In genomic region chr6:31970604-31971271, GRCh38 we compare ENCODE assay signal across 2 cellular contexts.
TF ChIP-seq lines count a peak whose summit lies in the region.

No MANE protein-coding gene starts in this region.

TF ChIP-seq in A549, 52 proteins besides CTCF, POLR2A, EP300 and RAD21 (continued from another document):
- TF ChIP-seq FOSB (CRISPR knock-in tag; IDR thresholded peaks at IDR 0.05) (no peak), FOSL2 (IDR thresholded peaks at IDR 0.05) (no peak), FOSL2 (CRISPR knock-in tag; IDR thresholded peaks at IDR 0.05) (no peak), USF2 (IDR thresholded peaks at IDR 0.05) (no peak), JUN (IDR thresholded peaks at IDR 0.05) (no peak; a peak in 1 of 5 replicates), HEYL (CRISPR knock-in tag; IDR thresholded peaks at IDR 0.05) (no peak), RARB (CRISPR knock-in tag; IDR thresholded peaks at IDR 0.05) (no peak), NPAS2 (CRISPR knock-in tag; IDR thresholded peaks at IDR 0.05; ENCODE audit: borderline replicate concordance) (no peak), CEBPB (IDR thresholded peaks at IDR 0.05) (no peak), ZFP36 (IDR thresholded peaks at IDR 0.05; ENCODE audit: borderline replicate concordance, partially characterized antibody) (no peak), HDAC2 (IDR thresholded peaks at IDR 0.05) (no peak), ZSCAN20 (CRISPR knock-in tag; IDR thresholded peaks at IDR 0.05) (no peak), TP53 (CRISPR knock-in tag; IDR thresholded peaks at IDR 0.05) (no peak), SREBF2 (IDR thresholded peaks at IDR 0.05) (no peak), CBX2 (IDR thresholded peaks at IDR 0.05; ENCODE audit: borderline replicate concordance, low read depth) (no peak), RCOR1 (IDR thresholded peaks at IDR 0.05; ENCODE audit: low read depth, low read length) (no peak)
- TF ChIP-seq, protein P1, sequence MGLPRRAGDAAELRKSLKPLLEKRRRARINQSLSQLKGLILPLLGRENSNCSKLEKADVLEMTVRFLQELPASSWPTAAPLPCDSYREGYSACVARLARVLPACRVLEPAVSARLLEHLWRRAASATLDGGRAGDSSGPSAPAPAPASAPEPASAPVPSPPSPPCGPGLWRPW (IDR thresholded peaks at IDR 0.05) = no peak
- TF ChIP-seq, protein P2, sequence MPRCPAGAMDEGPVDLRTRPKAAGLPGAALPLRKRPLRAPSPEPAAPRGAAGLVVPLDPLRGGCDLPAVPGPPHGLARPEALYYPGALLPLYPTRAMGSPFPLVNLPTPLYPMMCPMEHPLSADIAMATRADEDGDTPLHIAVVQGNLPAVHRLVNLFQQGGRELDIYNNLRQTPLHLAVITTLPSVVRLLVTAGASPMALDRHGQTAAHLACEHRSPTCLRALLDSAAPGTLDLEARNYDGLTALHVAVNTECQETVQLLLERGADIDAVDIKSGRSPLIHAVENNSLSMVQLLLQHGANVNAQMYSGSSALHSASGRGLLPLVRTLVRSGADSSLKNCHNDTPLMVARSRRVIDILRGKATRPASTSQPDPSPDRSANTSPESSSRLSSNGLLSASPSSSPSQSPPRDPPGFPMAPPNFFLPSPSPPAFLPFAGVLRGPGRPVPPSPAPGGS (IDR thresholded peaks at IDR 0.05) = no peak

TF ChIP-seq in HCT116, 20 proteins besides CTCF, POLR2A, EP300 and RAD21 (continued from another document):
- no peak for TF ChIP-seq ELF1 (IDR thresholded peaks at IDR 0.05; ENCODE audit: borderline replicate concordance, low read depth)
